Comparison of ENCODE assay signal across 20 cellular contexts in the genomic region with DNA sequence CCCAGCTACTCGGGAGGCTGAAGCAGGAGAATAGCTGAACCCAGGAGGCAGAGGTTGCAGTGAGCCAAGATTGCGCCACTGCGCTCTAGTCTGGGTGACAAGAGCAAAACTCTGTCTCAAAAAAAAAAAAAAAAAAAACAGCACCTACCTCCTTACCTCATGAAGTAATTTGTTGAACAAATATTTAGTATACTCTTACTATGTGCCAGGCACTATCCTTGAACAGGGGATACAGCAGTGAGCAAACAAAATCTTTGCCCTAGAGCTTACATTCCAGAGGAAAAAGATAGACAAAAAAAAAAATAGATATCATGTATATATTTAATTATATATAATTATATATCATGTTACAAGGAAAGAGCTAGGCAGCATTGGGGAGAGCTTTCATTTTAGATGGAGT. TPM values are rescaled to one million over a fixed set of nuclear protein-coding genes. Genes with fewer than 3 reads are reported as not detected.
DNase-seq lines count a peak whose midpoint lies in the region; ATAC-seq, FAIRE-seq and TF ChIP-seq lines count a peak whose summit lies in the region.
"Had no signal": no experiment of that assay in that cellular context is flagged by ENCODE, and none has a peak within 500 bp of the region (broad histone marks: within the 10 kb centered on the region; RNA-seq: fewer than 3 reads in every experiment).

No MANE protein-coding gene starts in this region.

- WGBS in GM12878 (ENCODE audit: insufficient coverage, insufficient replicate concordance, low lambda C conversion rate, missing lambda C conversion rate), result 100% methylated on average over 1 of the region's 3 CpGs

- no peaks in the 10 kb centered on the region for H3K27me3 ChIP-seq in GM12878 (replicated peaks in 1 of 2; ENCODE audit: control insufficient read depth in 2 of 2, insufficient read depth in 2 of 2, low read length in 1 of 2)

- TF ChIP-seq POLR2A in GM12878 (IDR thresholded peaks at IDR 0.05; ENCODE audit: low read depth, low read length), result no peak

- ATAC-seq in GM12878, result no peak
- ATAC-seq in naive B cell (ENCODE audit: low read depth in 2 of 2), result no peak
- no peak for ATAC-seq in HG03571 (IDR thresholded peaks at IDR 0.05; ENCODE audit: unreplicated experiment)
- ATAC-seq: HCT116, K562 had no signal

- peaks cover 38% of the 10 kb centered on the region for H3K4me1 ChIP-seq in GM12878 (ENCODE audit: control insufficient read depth, insufficient read depth, low read length)

- POLR2A ChIA-PET in GM12878 (lab: Charles Lee), result interaction anchor here (0.7 to 1.1 kb wide), 3 partner anchors 21 to 136 kb away, joined by 3 to 5 read pairs (median 4); a partner anchor contains a TSS

- no peaks in the 10 kb centered on the region for H3K27me3 Mint-ChIP-seq in naive B cell

- in situ Hi-C loops in GM12878 (cut with MboI), result loop anchor here (5.0 kb wide), 1 partner anchor 66 kb away; no protein-coding TSS in a partner anchor

- H3K9me3 ChIP-seq in GM12878 (replicated peaks; ENCODE audit: control insufficient read depth, insufficient read depth, low read length), result no peaks in the 10 kb centered on the region

- no TSS peak for BruUV-seq in GM12878 (replicated peaks; lab: Mats Ljungman, UMichigan)

- H3K27ac ChIP-seq in GM12878 (ENCODE audit: control insufficient read depth, insufficient read depth), result peak overlapping the region; percentile 95; the same call in 1 of the 2 replicates
- H3K27ac ChIP-seq in temporal lobe (ENCODE audit: low read depth, low read length), result peak overlapping the region; percentile 40
- H3K27ac ChIP-seq: C4-2B had no signal

- H2AFZ ChIP-seq in GM12878 (ENCODE audit: control insufficient read depth, low read depth, low read length), result no peak overlapping the region

- no peaks in the 10 kb centered on the region for H4K20me1 ChIP-seq in GM12878 (ENCODE audit: control insufficient read depth, insufficient read depth)

- no peak for TF ChIP-seq RAD21 in GM12878 (IDR thresholded peaks at IDR 0.05; ENCODE audit: insufficient read depth, low read depth, low read length)

- H3K36me3 Mint-ChIP-seq in naive B cell, result no peaks in the 10 kb centered on the region

- H3K4me1 Mint-ChIP-seq in naive B cell, result peaks cover 48 to 77% (median 75%) of the 10 kb centered on the region in 3 donors

- no peak for TF ChIP-seq EP300 in GM12878 (IDR thresholded peaks at IDR 0.05; ENCODE audit: borderline replicate concordance in 1 of 2, control insufficient read depth in 1 of 2, low read depth in 2 of 2, low read length in 2 of 2)

- FAIRE-seq in GM12878 (lab: Jason Lieb, UNC), result no peak
- FAIRE-seq: K562 had no signal

- H3K4me2 ChIP-seq in GM12878 (ENCODE audit: control insufficient read depth, insufficient read depth), result no peak overlapping the region; the same call in 1 of the 2 replicates

- TF ChIP-seq CTCF in GM12878 (IDR thresholded peaks at IDR 0.05 in 2 of 3, conservative IDR thresholded peaks at IDR 0.05 in 1 of 3; ENCODE audit: control insufficient read depth in 2 of 3, extremely low read depth in 1 of 3, insufficient read depth in 1 of 3, low read depth in 3 of 3, low read length in 3 of 3), result no peak

- H3K4me3 ChIP-seq in GM12878, result no peak overlapping the region
- H3K4me3 ChIP-seq: K562 had no signal

- DNase-seq in NCI-H146 treated with DMSO at 0.1 percent for 48 hours (lab: John Stamatoyannopoulos, UW; ENCODE audit: unreplicated experiment) (peak; percentile 10), GM12878 (ENCODE audit: low read depth, low spot score) (no peak), naive B cell (no peak), NCI-H2081 treated with DMSO at 0.1 percent for 48 hours (lab: John Stamatoyannopoulos, UW) (no peak), islet precursor cell (no peak)
- DNase-seq: ACHN, EL, GOT3, NCI-H1092 treated with DMSO at 0.1 percent for 48 hours, NCI-H1694, NCI-H510A, NCI-H774, OCI-M1, Right ventricle myocardium superior, SW 1271 had no signal

- RAD21 ChIA-PET in GM12878 (lab: Charles Lee; ENCODE audit: unreplicated experiment), result interaction anchor here (0.9 to 11.5 kb wide), 4 partner anchors 17 to 175 kb away, joined by 3 to 273 read pairs (median 54); a partner anchor contains a TSS

- H3K27ac Mint-ChIP-seq in naive B cell, result peak overlapping the region; percentile 98 to 100 (median 99)

- CTCF ChIA-PET in GM12878 (lab: Yijun Ruan, JAX), result interaction anchor here (10.1 kb wide), 1 partner anchor 17 kb away, joined by 211 read pairs; no protein-coding TSS in a partner anchor

- intact Hi-C loops in GM12878 (cut with micrococcal nuclease; ENCODE audit: unreplicated experiment), result no loop called here

- no peak overlapping the region for H3K9ac ChIP-seq in GM12878 (ENCODE audit: control insufficient read depth, insufficient read depth, low read length)

- H3K9me3 Mint-ChIP-seq in naive B cell, result no peaks in the 10 kb centered on the region

- peak overlapping the region in 5 of 8 donors; percentile 70 to 88 (median 79) for H3K4me3 Mint-ChIP-seq in naive B cell

- SMC1A ChIA-PET in GM12878 (lab: Charles Lee; ENCODE audit: uncharacterized antibody, unreplicated experiment), result interaction anchor here (1.0 to 14.0 kb wide), 5 partner anchors 10 to 82 kb away, joined by 3 to 337 read pairs (median 21); a partner anchor contains a TSS

- H3K36me3 ChIP-seq in GM12878 (ENCODE audit: control insufficient read depth in 2 of 2, insufficient read depth in 2 of 2, low read length in 1 of 2), result no peaks in the 10 kb centered on the region

- peaks cover 5% of the 10 kb centered on the region for H3K79me2 ChIP-seq in GM12878 (ENCODE audit: control insufficient read depth, insufficient read depth, low read length)

TF ChIP-seq in GM12878, 131 proteins besides CTCF, POLR2A, EP300 and RAD21 (continues in another document):
- TF ChIP-seq, protein P1, sequence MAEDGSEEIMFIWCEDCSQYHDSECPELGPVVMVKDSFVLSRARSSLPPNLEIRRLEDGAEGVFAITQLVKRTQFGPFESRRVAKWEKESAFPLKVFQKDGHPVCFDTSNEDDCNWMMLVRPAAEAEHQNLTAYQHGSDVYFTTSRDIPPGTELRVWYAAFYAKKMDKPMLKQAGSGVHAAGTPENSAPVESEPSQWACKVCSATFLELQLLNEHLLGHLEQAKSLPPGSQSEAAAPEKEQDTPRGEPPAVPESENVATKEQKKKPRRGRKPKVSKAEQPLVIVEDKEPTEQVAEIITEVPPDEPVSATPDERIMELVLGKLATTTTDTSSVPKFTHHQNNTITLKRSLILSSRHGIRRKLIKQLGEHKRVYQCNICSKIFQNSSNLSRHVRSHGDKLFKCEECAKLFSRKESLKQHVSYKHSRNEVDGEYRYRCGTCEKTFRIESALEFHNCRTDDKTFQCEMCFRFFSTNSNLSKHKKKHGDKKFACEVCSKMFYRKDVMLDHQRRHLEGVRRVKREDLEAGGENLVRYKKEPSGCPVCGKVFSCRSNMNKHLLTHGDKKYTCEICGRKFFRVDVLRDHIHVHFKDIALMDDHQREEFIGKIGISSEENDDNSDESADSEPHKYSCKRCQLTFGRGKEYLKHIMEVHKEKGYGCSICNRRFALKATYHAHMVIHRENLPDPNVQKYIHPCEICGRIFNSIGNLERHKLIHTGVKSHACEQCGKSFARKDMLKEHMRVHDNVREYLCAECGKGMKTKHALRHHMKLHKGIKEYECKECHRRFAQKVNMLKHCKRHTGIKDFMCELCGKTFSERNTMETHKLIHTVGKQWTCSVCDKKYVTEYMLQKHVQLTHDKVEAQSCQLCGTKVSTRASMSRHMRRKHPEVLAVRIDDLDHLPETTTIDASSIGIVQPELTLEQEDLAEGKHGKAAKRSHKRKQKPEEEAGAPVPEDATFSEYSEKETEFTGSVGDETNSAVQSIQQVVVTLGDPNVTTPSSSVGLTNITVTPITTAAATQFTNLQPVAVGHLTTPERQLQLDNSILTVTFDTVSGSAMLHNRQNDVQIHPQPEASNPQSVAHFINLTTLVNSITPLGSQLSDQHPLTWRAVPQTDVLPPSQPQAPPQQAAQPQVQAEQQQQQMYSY (CRISPR knock-in tag; IDR thresholded peaks at IDR 0.05), result no peak
- no peak for TF ChIP-seq EZH2 (IDR thresholded peaks at IDR 0.05; ENCODE audit: borderline replicate concordance, control insufficient read depth, low read depth, low read length)

RNA-seq across cellular contexts. Expression of a gene that starts 36.4 kb away (rescaled TPM):
- total RNA-seq in GM12878 (2013; cell fraction: nucleolus; rRNA removed), result 31.4 and 31.7 TPM in 2 replicates
- total RNA-seq in GM12878 (2014; rRNA removed), result 14.2 and 15.0 TPM in 2 replicates
- 12.2 and 12.3 TPM in 2 replicates for total RNA-seq in GM12878 (2014; rRNA removed; fragmentation: Illumina TruSeq; extraction: Trizol)
- 13.0 and 13.3 TPM in 2 replicates for total RNA-seq in GM12878 (2021)
- polyA plus RNA-seq in GM12878 (2011; ENCODE audit: low read depth), result 7.0 TPM
- 48.6 and 69.6 TPM in 2 replicates for polyA plus RNA-seq in GM12878 (2011; rRNA removed)
- 58.5 and 63.7 TPM in 2 replicates for polyA plus RNA-seq in GM12878 (2011; cell fraction: cytosol; rRNA removed)
- polyA plus RNA-seq in GM12878 (2011; cell fraction: nucleus; rRNA removed), result 22.7 and 30.8 TPM in 2 replicates
- 9.0 and 13.7 TPM in 2 replicates for polyA plus RNA-seq in GM12878 (2012)
- 18.7 and 19.4 TPM in 2 replicates for polyA plus RNA-seq in GM12878 (2014; fragmentation: Illumina TruSeq; extraction: Trizol)
- 1 to 10 TPM; 4.7 to 6.8 TPM for polyA plus RNA-seq in GM12878 (2014; fragmentation: Nextera tagmentation; extraction: Ambion mirVana)
- polyA plus RNA-seq in GM12878 (2014; rRNA removed), result 14.4 TPM in 2 replicates
- polyA plus RNA-seq in GM12878 (2016; fragmentation: Nextera tagmentation; extraction: Ambion mirVana), result 10 to 100 TPM; 13.7 to 15.2 TPM
- 89.5 and 97.7 TPM in 2 replicates for polyA minus RNA-seq in GM12878 (2011; rRNA and poly(A)+ RNA removed)
- 22.2 and 25.8 TPM in 2 replicates for polyA minus RNA-seq in GM12878 (2011; cell fraction: cytosol; rRNA and poly(A)+ RNA removed)
- 44.2 and 67.9 TPM in 2 replicates for polyA minus RNA-seq in GM12878 (2011; cell fraction: nucleus; rRNA and poly(A)+ RNA removed)
- polyA plus RNA-seq in naive B cell (ENCODE audit: low read depth in 6 of 6), result 10 to 100 TPM; 52.7 to 78.0 (median 63.2) TPM
- 16.7 TPM for total RNA-seq in temporal lobe
